In the genomic region with DNA sequence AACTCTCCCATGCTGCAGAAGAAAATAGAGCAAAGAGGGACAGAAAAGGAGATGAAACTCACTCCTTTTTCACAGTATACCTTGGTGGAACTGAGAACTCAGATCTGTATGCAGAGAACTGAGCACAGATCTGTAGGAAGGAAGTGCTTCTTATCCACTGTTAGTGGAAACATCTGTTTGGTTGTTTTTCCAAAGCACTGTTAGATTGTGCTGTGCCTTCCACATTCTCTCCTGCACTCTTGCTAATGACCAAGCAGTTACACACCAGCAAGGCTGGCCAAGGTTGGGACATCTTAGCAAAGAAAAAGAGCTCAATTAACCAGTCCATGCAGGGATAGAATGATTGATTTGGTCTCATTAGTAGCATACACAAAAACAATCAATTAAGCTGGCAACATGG, we compare ENCODE assay signal across 25 cellular contexts. TPM values are rescaled to one million over a fixed set of nuclear protein-coding genes. Genes with fewer than 3 reads are reported as not detected.
DNase-seq lines count a peak whose midpoint lies in the region; ATAC-seq, FAIRE-seq and TF ChIP-seq lines count a peak whose summit lies in the region.
"Had no signal": no experiment of that assay in that cellular context is flagged by ENCODE, and none has a peak within 500 bp of the region (broad histone marks: within the 10 kb centered on the region; RNA-seq: fewer than 3 reads in every experiment).

No MANE protein-coding gene starts in this region.

- H3K4me2 ChIP-seq in osteoblast (ENCODE audit: insufficient read depth, low read length), result no peak overlapping the region
- H3K4me2 ChIP-seq: neural progenitor cell had no signal

- TF ChIP-seq CTCF in esophagus muscularis mucosa (IDR thresholded peaks at IDR 0.05) (no peak), osteoblast (IDR thresholded peaks at IDR 0.05; ENCODE audit: extremely low read depth, low read depth, low read length) (no peak), tibial artery (IDR thresholded peaks at IDR 0.05) (no peak)

- H3K4me1 ChIP-seq in SJSA1 (replicated peaks) (peaks cover 44% of the 10 kb centered on the region), esophagus muscularis mucosa (peaks cover 0 to 11% (median 7%) of the 10 kb centered on the region in 4 donors), osteoblast (ENCODE audit: insufficient read depth, low read length) (peaks cover 4% of the 10 kb centered on the region), tibial artery (peaks cover 0 to 4% (median 0%) of the 10 kb centered on the region in 4 donors)
- H3K4me1 ChIP-seq: body of pancreas, vagina had no signal

- FAIRE-seq in GM18507 (lab: Jason Lieb, UNC), result peak; percentile 9
- FAIRE-seq: RCC 7860 had no signal

- H2AFZ ChIP-seq in osteoblast (ENCODE audit: low read length), result peak overlapping the region; percentile 76
- H2AFZ ChIP-seq: neural progenitor cell had no signal

- H3K4me3 ChIP-seq in SJSA1 (no peak overlapping the region), esophagus muscularis mucosa (no peak overlapping the region), osteoblast (ENCODE audit: insufficient read depth, low read length) (no peak overlapping the region), tibial artery (no peak overlapping the region)
- H3K4me3 ChIP-seq: body of pancreas, neural progenitor cell, vagina had no signal

- H3K36me3 ChIP-seq in SJSA1 (no peaks in the 10 kb centered on the region), esophagus muscularis mucosa (no peaks in the 10 kb centered on the region), osteoblast (ENCODE audit: insufficient read depth, low read length) (no peaks in the 10 kb centered on the region), tibial artery (no peaks in the 10 kb centered on the region)
- H3K36me3 ChIP-seq: neural progenitor cell, vagina had no signal

- no peaks in the 10 kb centered on the region for H4K20me1 ChIP-seq in osteoblast (ENCODE audit: insufficient read depth, low read length)

- intact Hi-C loops in esophagus muscularis mucosa (cut with DNase I), result no loop called here
- intact Hi-C loops in tibial artery (cut with DNase I; ENCODE audit: low total_unique reads), result loop anchor here (5.0 kb wide), 1 partner anchor 195 kb away; no protein-coding TSS in a partner anchor

- ATAC-seq in GM19395 (IDR thresholded peaks at IDR 0.05; ENCODE audit: unreplicated experiment) (no peak), HG03280 (IDR thresholded peaks at IDR 0.05; ENCODE audit: unreplicated experiment) (no peak)
- ATAC-seq: activated naive CD8-positive, alpha-beta T cell treated with anti-CD3 and anti-CD28 coated beads, Interleukin-2, amount 50 U/mL, for 24 hours; body of pancreas; CD8-positive, alpha-beta T cell had no signal

- no peaks in the 10 kb centered on the region for H3K9me3 ChIP-seq in SJSA1 (replicated peaks)
- no peaks in the 10 kb centered on the region for H3K9me3 ChIP-seq in esophagus muscularis mucosa
- no peaks in the 10 kb centered on the region for H3K9me3 ChIP-seq in osteoblast (ENCODE audit: low read depth, low read length)
- no peaks in the 10 kb centered on the region for H3K9me3 ChIP-seq in tibial artery
- H3K9me3 ChIP-seq: body of pancreas, vagina had no signal

- no peak for TF ChIP-seq EP300 in esophagus muscularis mucosa (IDR thresholded peaks at IDR 0.05)

- no peaks in the 10 kb centered on the region for H3K79me2 ChIP-seq in osteoblast (ENCODE audit: insufficient read depth, low read length)

- no peak for DNase-seq in GM18507 (ENCODE audit: extremely low spot score, insufficient read length, low read depth)
- no peak for DNase-seq in SJSA1 (ENCODE audit: low read depth in 1 of 2, low spot score in 2 of 2)
- peak; percentile 50 for DNase-seq in esophagus muscularis mucosa (ENCODE audit: extremely low spot score)
- DNase-seq in osteoblast (ENCODE audit: insufficient read length, low spot score, missing footprints), result no peak
- no peak for DNase-seq in tibial artery
- DNase-seq: activated CD4-positive, alpha-beta memory T cell treated with anti-CD3 and anti-CD28 coated beads for 36 hours; activated CD4-positive, CD25-positive, alpha-beta regulatory T cell; activated effector memory CD4-positive, alpha-beta T cell treated with Interleukin-2 at 50 U/mL for 16 hours; activated naive CD8-positive, alpha-beta T cell treated with anti-CD3 and anti-CD28 coated beads, Interleukin-2, amount 50 U/mL, for 24 hours; body of pancreas; CD8-positive, alpha-beta T cell; effector memory CD4-positive, alpha-beta T cell; GOT3; immature natural killer cell; NCI-H1436; NCI-H2107; NK-92 treated with Interleukin-12 subunit alpha and Interleukin-12 subunit beta, amount 100 ng/mL, for 24 hours; substantia nigra had no signal

- H3K27ac ChIP-seq in SJSA1 (peak overlapping the region; percentile 81), esophagus muscularis mucosa (replicated peaks in 1 of 4) (no peak overlapping the region), osteoblast (ENCODE audit: low read depth, low read length) (no peak overlapping the region), tibial artery (no peak overlapping the region)
- H3K27ac ChIP-seq: body of pancreas, neural progenitor cell, vagina had no signal

- H3K27me3 ChIP-seq in SJSA1 (replicated peaks) (no peaks in the 10 kb centered on the region), esophagus muscularis mucosa (no peaks in the 10 kb centered on the region), osteoblast (ENCODE audit: insufficient read depth, low read length) (no peaks in the 10 kb centered on the region), tibial artery (no peaks in the 10 kb centered on the region)
- H3K27me3 ChIP-seq: body of pancreas, neural progenitor cell, vagina had no signal

- TF ChIP-seq POLR2A in esophagus muscularis mucosa (IDR thresholded peaks at IDR 0.05; ENCODE audit: low read depth), result no peak

RNA-seq across cellular contexts. Expression of a gene that starts 20.1 kb away (rescaled TPM):
- total RNA-seq in SJSA1 (2014; rRNA removed; shearing (Covaris generic)), result 5.6 and 9.6 TPM in 2 replicates
- total RNA-seq in esophagus muscularis mucosa, result 10 to 100 TPM; 14.5 to 22.1 (median 17.4) TPM
- 17.7 and 18.3 TPM in 2 replicates for total RNA-seq in osteoblast

RNA-seq across cellular contexts. Expression of a gene that starts 41.6 kb away (rescaled TPM):
- 94.6 and 104 TPM in 2 replicates for total RNA-seq in SJSA1 (2014; rRNA removed; shearing (Covaris generic))
- 10 to 100 TPM; 12.0 to 47.1 (median 18.5) TPM for total RNA-seq in esophagus muscularis mucosa
- 81.8 and 94.0 TPM in 2 replicates for total RNA-seq in osteoblast
- total RNA-seq: MCF 10A, NCI-H460 had no signal
